In the genomic region with DNA sequence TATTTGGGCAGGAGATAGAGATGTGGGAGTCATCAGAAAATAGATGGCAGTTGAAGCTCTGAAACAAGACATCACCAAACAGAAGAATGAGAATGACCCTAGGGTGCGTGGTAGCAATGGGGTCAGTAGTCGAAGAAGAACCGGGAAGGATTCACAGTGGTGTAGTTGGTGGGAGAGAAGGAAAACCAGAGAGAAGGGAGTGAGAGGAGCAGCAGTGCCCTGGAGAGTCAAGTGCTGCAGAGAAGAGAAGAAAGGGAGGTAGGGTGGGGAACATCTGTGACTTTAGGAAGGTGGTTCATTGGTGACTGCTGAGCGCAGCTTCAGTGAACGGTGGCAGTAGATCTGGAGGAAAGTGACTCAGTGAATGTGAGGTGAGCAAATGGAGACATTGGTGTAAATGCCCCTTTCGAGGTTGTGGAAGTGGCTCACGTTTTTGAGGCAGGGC, we compare ENCODE assay signal across 12 cellular contexts. TPM values are rescaled to one million over a fixed set of nuclear protein-coding genes. Genes with fewer than 3 reads are reported as not detected.
DNase-seq lines count a peak whose midpoint lies in the region; ATAC-seq, FAIRE-seq and TF ChIP-seq lines count a peak whose summit lies in the region.
"Had no signal": no experiment of that assay in that cellular context is flagged by ENCODE, and none has a peak within 500 bp of the region (broad histone marks: within the 10 kb centered on the region; RNA-seq: fewer than 3 reads in every experiment).

No MANE protein-coding gene starts in this region.

- H3K36me3 ChIP-seq in SU-DHL-6 (ENCODE audit: low read length) (no peaks in the 10 kb centered on the region), endothelial cell of umbilical vein (ENCODE audit: control insufficient read depth in 2 of 2, extremely low read depth in 1 of 2, insufficient read depth in 2 of 2, low read length in 2 of 2) (no peaks in the 10 kb centered on the region), small intestine (ENCODE audit: control insufficient read depth in 2 of 2, insufficient read depth in 2 of 2, low read length in 2 of 2) (no peaks in the 10 kb centered on the region)
- H3K36me3 ChIP-seq: thoracic aorta had no signal

- H3K9ac ChIP-seq in SU-DHL-6 (ENCODE audit: low read length) (no peak overlapping the region), endothelial cell of umbilical vein (replicated peaks; ENCODE audit: extremely low read depth, insufficient read depth, low read length) (no peak overlapping the region)

- CTCF ChIA-PET in endothelial cell of umbilical vein (lab: Charles Lee), result no interaction called here

- TSS peak; percentile 21 for BruUV-seq in endothelial cell of umbilical vein (replicated peaks; lab: Mats Ljungman, UMichigan)

- no peaks in the 10 kb centered on the region for H3F3A ChIP-seq in SU-DHL-6 (ENCODE audit: insufficient read depth)

- intact Hi-C loops in endothelial cell of umbilical vein (cut with micrococcal nuclease), result no loop called here

- H3K4me3 ChIP-seq in SU-DHL-6 (ENCODE audit: insufficient read depth, low read length, poor library complexity, severe bottlenecking), result no peak overlapping the region
- H3K4me3 ChIP-seq in endothelial cell of umbilical vein (replicated peaks in 1 of 3; ENCODE audit: insufficient read depth in 1 of 3, low read depth in 1 of 3, low read length in 3 of 3), result no peak overlapping the region
- no peak overlapping the region for H3K4me3 ChIP-seq in small intestine (ENCODE audit: low read depth in 1 of 2, low read length in 2 of 2)
- H3K4me3 ChIP-seq: thoracic aorta had no signal

- no peak for TF ChIP-seq POLR2A in endothelial cell of umbilical vein (IDR thresholded peaks at IDR 0.05; ENCODE audit: low read depth, low read length)

- H3K4me1 ChIP-seq in endothelial cell of umbilical vein (ENCODE audit: control insufficient read depth, extremely low read depth, insufficient read depth, low read length), result peaks cover 19% of the 10 kb centered on the region
- no peaks in the 10 kb centered on the region for H3K4me1 ChIP-seq in small intestine (ENCODE audit: control insufficient read depth in 2 of 2, insufficient read depth in 1 of 2, low read depth in 1 of 2, low read length in 1 of 2)

- no peak overlapping the region for H3K4me2 ChIP-seq in SU-DHL-6 (ENCODE audit: low read depth, low read length, poor library complexity, severe bottlenecking)
- peak overlapping the region; percentile 22 for H3K4me2 ChIP-seq in endothelial cell of umbilical vein (ENCODE audit: insufficient read depth, low read length)

- no peaks in the 10 kb centered on the region for H3K27me3 ChIP-seq in SU-DHL-6 (ENCODE audit: low read length)
- H3K27me3 ChIP-seq in endothelial cell of umbilical vein (ENCODE audit: control insufficient read depth in 2 of 2, insufficient read depth in 2 of 2, low read length in 2 of 2), result no peaks in the 10 kb centered on the region
- no peaks in the 10 kb centered on the region for H3K27me3 ChIP-seq in small intestine (ENCODE audit: control insufficient read depth in 2 of 2, insufficient read depth in 2 of 2, low read length in 2 of 2)

- ATAC-seq in HG03442 (IDR thresholded peaks at IDR 0.05; ENCODE audit: unreplicated experiment) (no peak), HG03135 (IDR thresholded peaks at IDR 0.05; ENCODE audit: unreplicated experiment) (no peak)

- POLR2A ChIA-PET in endothelial cell of umbilical vein (lab: Charles Lee), result no interaction called here

- H4K20me1 ChIP-seq in SU-DHL-6 (ENCODE audit: low read depth, low read length), result no peaks in the 10 kb centered on the region
- no peaks in the 10 kb centered on the region for H4K20me1 ChIP-seq in endothelial cell of umbilical vein (replicated peaks; ENCODE audit: control insufficient read depth, extremely low read depth, insufficient read depth, low read length)

- H3K27ac ChIP-seq in SU-DHL-6 (ENCODE audit: low read depth, low read length) (peak overlapping the region; percentile 9; the same call in 1 of the 2 replicates), endothelial cell of umbilical vein (ENCODE audit: insufficient read depth, low read depth, low read length) (peak overlapping the region; percentile 46), small intestine (ENCODE audit: low read depth in 1 of 2, low read length in 1 of 2) (peak overlapping the region in 1 of 2 donors; percentile 7)
- H3K27ac ChIP-seq: thoracic aorta had no signal

- no peaks in the 10 kb centered on the region for H3K9me1 ChIP-seq in endothelial cell of umbilical vein (replicated peaks; ENCODE audit: control insufficient read depth, extremely low read depth, insufficient read depth, low read length)

- peak overlapping the region; percentile 20 for H2AFZ ChIP-seq in SU-DHL-6 (ENCODE audit: low read depth, low read length, severe bottlenecking)
- H2AFZ ChIP-seq in endothelial cell of umbilical vein (ENCODE audit: low read depth, low read length), result no peak overlapping the region

- H3K79me2 ChIP-seq in SU-DHL-6 (ENCODE audit: insufficient read depth, low read length), result no peaks in the 10 kb centered on the region
- H3K79me2 ChIP-seq in endothelial cell of umbilical vein (ENCODE audit: control insufficient read depth, insufficient read depth, low read length), result no peaks in the 10 kb centered on the region

- no peaks in the 10 kb centered on the region for H3K9me3 ChIP-seq in SU-DHL-6 (ENCODE audit: insufficient read depth, low read length)
- H3K9me3 ChIP-seq in endothelial cell of umbilical vein (replicated peaks; ENCODE audit: control insufficient read depth, insufficient read depth, low read length), result no peaks in the 10 kb centered on the region
- no peaks in the 10 kb centered on the region for H3K9me3 ChIP-seq in small intestine (ENCODE audit: control insufficient read depth, low read depth)
- H3K9me3 ChIP-seq: thoracic aorta had no signal

- WGBS in small intestine, 3 donors, result 82 to 86% (median 85%) methylated on average over 7 of the region's 7 CpGs

- dilution Hi-C loops in endothelial cell of umbilical vein (cut with MboI; ENCODE audit: extremely low pct_ligation_motif_present, low sequenced_read_pairs), result no loop called here

- DNase-seq in stimulated activated CD8-positive, alpha-beta memory T cell treated with anti-CD3 and anti-CD28 coated beads, Interleukin-12 subunit alpha, Interleukin-12 subunit beta, amount 100 ng/mL, for 4 hours (ENCODE audit: low read depth), result peak; percentile 20
- DNase-seq in stimulated activated CD8-positive, alpha-beta memory T cell treated with anti-CD3 and anti-CD28 coated beads, Interleukin-4, amount 100 ng/mL, for 48 hours, result no peak
- DNase-seq in endothelial cell of umbilical vein (ENCODE audit: low read depth, low spot score) (no peak), DMS114 treated with DMSO at 0.1 percent for 48 hours (lab: John Stamatoyannopoulos, UW; ENCODE audit: unreplicated experiment) (no peak), small intestine (no peak)
- DNase-seq: NCI-H187 had no signal

- H3K9me2 ChIP-seq in SU-DHL-6 (replicated peaks; ENCODE audit: insufficient read depth, low read length), result no peaks in the 10 kb centered on the region

- FAIRE-seq in endothelial cell of umbilical vein (lab: Jason Lieb, UNC) (no peak), small intestine (lab: Jason Lieb, UNC) (no peak)
- FAIRE-seq: colon, H1 had no signal

- TF ChIP-seq CTCF in SU-DHL-6 (IDR thresholded peaks at IDR 0.05; ENCODE audit: insufficient read depth, low read length, poor library complexity, severe bottlenecking) (no peak), endothelial cell of umbilical vein (IDR thresholded peaks at IDR 0.05; ENCODE audit: extremely low read depth in 1 of 2, insufficient read depth in 1 of 2, low read depth in 1 of 2, low read length in 2 of 2) (no peak)

TF ChIP-seq in endothelial cell of umbilical vein, 7 proteins besides CTCF, POLR2A, EP300 and RAD21:
- TF ChIP-seq EZH2 (IDR thresholded peaks at IDR 0.05; ENCODE audit: borderline replicate concordance, low read depth, low read length, severe bottlenecking) (no peak), GATA2 (IDR thresholded peaks at IDR 0.05; ENCODE audit: insufficient read depth, insufficient read length, low read depth, low read length) (no peak), MYC (IDR thresholded peaks at IDR 0.05; ENCODE audit: low read depth, low read length) (no peak), FOS (IDR thresholded peaks at IDR 0.05; ENCODE audit: borderline replicate concordance, insufficient read depth, low read length) (no peak), JUN (IDR thresholded peaks at IDR 0.05; ENCODE audit: borderline replicate concordance, insufficient read depth, insufficient read length, low read depth) (no peak), POLR2AphosphoS5 (IDR thresholded peaks at IDR 0.05; ENCODE audit: insufficient read depth, low read depth, low read length) (no peak)
- TF ChIP-seq, protein P1, sequence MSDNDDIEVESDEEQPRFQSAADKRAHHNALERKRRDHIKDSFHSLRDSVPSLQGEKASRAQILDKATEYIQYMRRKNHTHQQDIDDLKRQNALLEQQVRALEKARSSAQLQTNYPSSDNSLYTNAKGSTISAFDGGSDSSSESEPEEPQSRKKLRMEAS (IDR thresholded peaks at IDR 0.05; ENCODE audit: insufficient read depth, insufficient read length), result no peak
TF ChIP-seq in endothelial cell of umbilical vein: peak in this region for 0.

RNA-seq across cellular contexts. Expression of a gene that starts 36.5 kb away (rescaled TPM):
- 40.2 and 54.7 TPM in 2 replicates for total RNA-seq in endothelial cell of umbilical vein
- polyA plus RNA-seq in endothelial cell of umbilical vein, result 14.6 and 14.9 TPM in 2 replicates
- polyA plus RNA-seq in endothelial cell of umbilical vein (2011; cell fraction: cytosol; rRNA removed), result 23.3 and 25.2 TPM in 2 replicates
- 20.4 and 27.5 TPM in 2 replicates for polyA plus RNA-seq in endothelial cell of umbilical vein (2011; cell fraction: nucleus; rRNA removed)
- 12.7 and 22.3 TPM in 2 replicates for polyA plus RNA-seq in endothelial cell of umbilical vein (2012)
- polyA minus RNA-seq in endothelial cell of umbilical vein, result 21.0 and 23.1 TPM in 2 replicates
- 1.1 TPM for polyA minus RNA-seq in endothelial cell of umbilical vein (2011; cell fraction: cytosol; rRNA and poly(A)+ RNA removed)
- 19.4 and 31.1 TPM in 2 replicates for polyA minus RNA-seq in endothelial cell of umbilical vein (2011; cell fraction: nucleus; rRNA and poly(A)+ RNA removed)
- polyA plus RNA-seq in small intestine, result 10 to 100 TPM in 1 of 3 donors, 1 to 10 TPM in 2; 1.1 to 10.6 (median 3.2) TPM
